In genomic region chr1:226870323-226871046, GRCh38 we compare ENCODE assay signal across 1 cellular context.
TF ChIP-seq lines count a peak whose summit lies in the region.

PSEN2 (plus strand) TSS chr1:226870616; CDS start chr1:226881908, 11,292 bp downstream.

TF ChIP-seq in K562, 482 proteins besides CTCF, POLR2A, EP300 and RAD21 (continued from another document and continues in another):
- TF ChIP-seq NCOA6 (IDR thresholded peaks at IDR 0.05) (no peak), ZNF431 (CRISPR knock-in tag; IDR thresholded peaks at IDR 0.05) (0 out of 2 replicates have a peak, but pooled peaks have one; percentile 28), ZNF655 (CRISPR knock-in tag; IDR thresholded peaks at IDR 0.05) (no peak), CUX1 (CRISPR knock-in tag; IDR thresholded peaks at IDR 0.05) (no peak), TAF1 (IDR thresholded peaks at IDR 0.05; ENCODE audit: control insufficient read depth, extremely low read depth, insufficient read depth, low read length, severe bottlenecking) (peak; percentile 34), TBL1XR1 (IDR thresholded peaks at IDR 0.05; ENCODE audit: low read length in 2 of 2) (peak in 1 of 2 experiments; percentile 17; a peak in 1 of 4 replicates), GABPA (tag; conservative IDR thresholded peaks at IDR 0.05; ENCODE audit: low read depth) (peak; percentile 48; the same call in 1 of the 2 replicates), ZHX1 (conservative IDR thresholded peaks at IDR 0.05; ENCODE audit: low read length) (no peak), TEAD4 (IDR thresholded peaks at IDR 0.05; ENCODE audit: low read length) (no peak), TEAD4 (CRISPR knock-in tag; IDR thresholded peaks at IDR 0.05; ENCODE audit: borderline replicate concordance) (no peak), GMEB1 (CRISPR knock-in tag; IDR thresholded peaks at IDR 0.05) (peak; percentile 72), HNRNPL (IDR thresholded peaks at IDR 0.05; ENCODE audit: low read depth, low read length) (peak; percentile 90), ELF2 (CRISPR knock-in tag; IDR thresholded peaks at IDR 0.05) (peak; percentile 56; the same call in 1 of the 2 replicates), NR2C1 (IDR thresholded peaks at IDR 0.05) (peak; percentile 65; the same call in 1 of the 2 replicates), NR2C1 (tag; IDR thresholded peaks at IDR 0.05) (peak; percentile 62), TRIM25 (IDR thresholded peaks at IDR 0.05; ENCODE audit: borderline replicate concordance) (no peak), MYC (IDR thresholded peaks at IDR 0.05; ENCODE audit: low read depth, low read length) (peak; percentile 46), MYC (CRISPR knock-in tag; IDR thresholded peaks at IDR 0.05; ENCODE audit: borderline replicate concordance, low read depth) (no peak), SREBF1 (IDR thresholded peaks at IDR 0.05; ENCODE audit: borderline replicate concordance, low read depth, low read length) (no peak), DNMT1 (IDR thresholded peaks at IDR 0.05) (no peak), NFE2L1 (tag; IDR thresholded peaks at IDR 0.05; ENCODE audit: borderline replicate concordance, low read depth) (no peak), REST (CRISPR knock-in tag; IDR thresholded peaks at IDR 0.05; ENCODE audit: low read depth) (0 out of 2 replicates have a peak, but pooled peaks have one; percentile 63), SRF (CRISPR knock-in tag; IDR thresholded peaks at IDR 0.05) (peak in 1 of 2 experiments; percentile 85; a peak in 2 of 4 replicates), POLR3A (IDR thresholded peaks at IDR 0.05; ENCODE audit: borderline replicate concordance, extremely low read depth, insufficient read depth, insufficient read length) (no peak), TBP (optimal IDR thresholded peaks at IDR 0.05; ENCODE audit: low read depth, low read length) (peak; percentile 45), THAP7 (CRISPR knock-in tag; IDR thresholded peaks at IDR 0.05) (0 out of 2 replicates have a peak, but pooled peaks have one; percentile 43), CHCHD3 (CRISPR knock-in tag; IDR thresholded peaks at IDR 0.05) (no peak), NR2C2 (CRISPR knock-in tag; IDR thresholded peaks at IDR 0.05) (peak; percentile 58; the same call in 1 of the 2 replicates), NR2C2 (tag; IDR thresholded peaks at IDR 0.05) (peak; percentile 93), MBD2 (IDR thresholded peaks at IDR 0.05; ENCODE audit: borderline replicate concordance, low read depth) (no peak), HMGN3 (IDR thresholded peaks at IDR 0.05; ENCODE audit: borderline replicate concordance, extremely low read depth, insufficient read length, low read depth, low read length) (peak; percentile 51), POLR3G (IDR thresholded peaks at IDR 0.05; ENCODE audit: extremely low read depth, insufficient read length, insufficient replicate concordance) (no peak), CC2D1A (IDR thresholded peaks at IDR 0.05) (no peak), HNRNPH1 (optimal IDR thresholded peaks at IDR 0.05; ENCODE audit: low read depth, low read length) (no peak), GTF3C2 (IDR thresholded peaks at IDR 0.05; ENCODE audit: borderline replicate concordance, extremely low read depth, insufficient read length) (no peak), HMGXB4 (CRISPR knock-in tag; IDR thresholded peaks at IDR 0.05) (no peak)
